ENCODE assay signal across 8 cellular contexts in genomic region chr12:120368789-120369475, GRCh38. TPM values are rescaled to one million over a fixed set of nuclear protein-coding genes. Genes with fewer than 3 reads are reported as not detected.
DNase-seq lines count a peak whose midpoint lies in the region; ATAC-seq and TF ChIP-seq lines count a peak whose summit lies in the region.

Gene MSI1, minus strand, starts transcription at chr12:120369164. Its CDS starts 73 bp downstream, at chr12:120369091.

- no peaks in the 10 kb centered on the region for H3K36me3 Mint-ChIP-seq in chondrocyte (ENCODE audit: low read depth)

- DNase-seq in chondrocyte (ENCODE audit: low spot score) (no peak), NCI-H1092 treated with DMSO at 0.1 percent for 48 hours (lab: John Stamatoyannopoulos, UW) (no peak)

- H3K27ac ChIP-seq in 22Rv1, result peak within 1 kb of the TSS; percentile 74
- H3K27ac ChIP-seq in HUES6 (ENCODE audit: low read depth, low read length), result no peak within 1 kb of the TSS
- no peak within 1 kb of the TSS for H3K27ac ChIP-seq in mucosa of rectum (ENCODE audit: low read depth in 2 of 2, low read length in 2 of 2)

- H3K9me3 ChIP-seq in HUES6 (ENCODE audit: control insufficient read depth, insufficient read depth, low read depth, low read length) (no peaks in the 10 kb centered on the region), mucosa of rectum (ENCODE audit: control insufficient read depth in 2 of 2, low read length in 2 of 2) (no peaks in the 10 kb centered on the region)

- no peak within 1 kb of the TSS for H3K27ac Mint-ChIP-seq in chondrocyte (ENCODE audit: unreplicated experiment)

- TF ChIP-seq CTCF in 22Rv1 (IDR thresholded peaks at IDR 0.05) (no peak), chondrocyte (IDR thresholded peaks at IDR 0.05) (no peak)

- H3K36me3 ChIP-seq in HUES6 (ENCODE audit: control insufficient read depth, insufficient read depth, low read length) (peaks cover 23% of the 10 kb centered on the region), mucosa of rectum (ENCODE audit: control insufficient read depth in 2 of 2, insufficient read depth in 2 of 2, low read length in 2 of 2) (no peaks in the 10 kb centered on the region)

- peak within 1 kb of the TSS; percentile 66 for H3K4me3 ChIP-seq in HUES6 (ENCODE audit: low read depth, low read length)
- H3K4me3 ChIP-seq in mucosa of rectum (ENCODE audit: low read length in 2 of 2), result peak within 1 kb of the TSS; percentile 54 to 57

- H3K27me3 ChIP-seq in HUES6 (ENCODE audit: control insufficient read depth, insufficient read depth, low read length), result peaks cover 25% of the 10 kb centered on the region
- H3K27me3 ChIP-seq in mucosa of rectum (ENCODE audit: control insufficient read depth in 2 of 2, insufficient read depth in 2 of 2, low read length in 2 of 2), result peaks cover 24 to 25% of the 10 kb centered on the region in 2 donors

- H3K27me3 Mint-ChIP-seq in chondrocyte (ENCODE audit: low read depth), result peaks cover 39% of the 10 kb centered on the region

- peak within 1 kb of the TSS; percentile 69 for H3K4me3 Mint-ChIP-seq in chondrocyte (ENCODE audit: unreplicated experiment)

- peaks cover 13% of the 10 kb centered on the region for H3K4me1 Mint-ChIP-seq in chondrocyte (ENCODE audit: low read depth)

- H3K9me3 Mint-ChIP-seq in chondrocyte (ENCODE audit: low read depth), result no peaks in the 10 kb centered on the region

- ATAC-seq in GM19397 (IDR thresholded peaks at IDR 0.05; ENCODE audit: unreplicated experiment) (no peak), GM18502 (IDR thresholded peaks at IDR 0.05; ENCODE audit: poor library complexity, unreplicated experiment) (no peak), HG03045 (IDR thresholded peaks at IDR 0.05; ENCODE audit: unreplicated experiment) (no peak)

- peak within 1 kb of the TSS; percentile 52 for H3K9ac ChIP-seq in HUES6 (ENCODE audit: low read length)
- peak within 1 kb of the TSS in 1 of 2 donors; percentile 43 for H3K9ac ChIP-seq in mucosa of rectum (ENCODE audit: low read depth in 1 of 2, low read length in 2 of 2)

- H3K4me1 ChIP-seq in HUES6 (ENCODE audit: control insufficient read depth, insufficient read depth, low read length), result peaks cover 33% of the 10 kb centered on the region
- H3K4me1 ChIP-seq in mucosa of rectum (ENCODE audit: control insufficient read depth in 2 of 2, insufficient read depth in 2 of 2, low read length in 2 of 2), result peaks cover 31 to 37% of the 10 kb centered on the region in 2 donors

RNA-seq across cellular contexts. Expression of gene MSI1, which starts in this region (rescaled TPM):
- 2.5 to 2.8 TPM (median 2.6 TPM) in 3 replicates for total RNA-seq in chondrocyte
